ENCODE assay signal across 8 cellular contexts in genomic region chr6:170584181-170584953, GRCh38. TPM values are rescaled to one million over a fixed set of nuclear protein-coding genes. Genes with fewer than 3 reads are reported as not detected.
A peak's percentile ranks its signal among the peaks of the same experiment; 100 is the strongest.
DNase-seq lines count a peak whose midpoint lies in the region; TF ChIP-seq lines count a peak whose summit lies in the region.

Gene PDCD2 (minus strand): TSS chr6:170584637. CDS start chr6:170584581, 56 bp downstream.

- no peak for TF ChIP-seq RAD21 in neural cell (conservative IDR thresholded peaks at IDR 0.05)

- H3K27ac Mint-ChIP-seq in H9 = peak within 1 kb of the TSS; percentile 98 to 99 (median 99)

- H3K14ac ChIP-seq in H9 (ENCODE audit: insufficient read depth, low read length) = peak within 1 kb of the TSS; percentile 81

- H3K27me3 Mint-ChIP-seq in H9 (ENCODE audit: low read depth) = no peaks in the 10 kb centered on the region; the same call in 1 of the 2 replicates

- H3K23ac ChIP-seq in H9 (ENCODE audit: insufficient read length, low read depth, low read length) = no peak within 1 kb of the TSS

- H3K4ac ChIP-seq in H9 (ENCODE audit: low read depth, low read length) = no peak within 1 kb of the TSS

- DNase-seq in ELR (ENCODE audit: low read depth) (peak; percentile 96), H9 (peak; percentile 94), M059J (ENCODE audit: low read depth) (peak; percentile 93), SHP77 (lab: John Stamatoyannopoulos, UW) (peak; percentile 89 to 95), fibroblast of the conjunctiva (ENCODE audit: low read depth) (peak; percentile 79), stomach (peak; percentile 94)
- DNase-seq in activated effector memory CD4-positive, alpha-beta T cell treated with anti-CD3 and anti-CD28 coated beads, Interleukin-2, amount 50 U/mL, for 16 hours = peak; percentile 97

- no peak within 1 kb of the TSS for H2AK5ac ChIP-seq in H9 (ENCODE audit: insufficient read length, low read length)

- H2BK15ac ChIP-seq in H9 (ENCODE audit: low read depth, low read length) = no peak within 1 kb of the TSS

- H4K91ac ChIP-seq in H9 (ENCODE audit: insufficient read length, low read depth, low read length) = no peak within 1 kb of the TSS

- H2AFZ ChIP-seq in H9 (ENCODE audit: low read length) (no peak within 1 kb of the TSS), neural cell (ENCODE audit: low read depth, low read length) (peak within 1 kb of the TSS; percentile 99)

- no peak within 1 kb of the TSS for H3K56ac ChIP-seq in H9 (ENCODE audit: insufficient read length, low read depth, low read length)

- H2BK12ac ChIP-seq in H9 (ENCODE audit: insufficient read length, low read depth, low read length) = no peak within 1 kb of the TSS

- H3K9me3 Mint-ChIP-seq in H9 = peaks cover 1 to 3% of the 10 kb centered on the region in 2 experiments; a peak in 4 of 5 replicates

- intact Hi-C loops in stomach (cut with DNase I; ENCODE audit: low total_unique reads) = no loop called here

- H3K4me1 Mint-ChIP-seq in H9 = peaks cover 19 to 25% of the 10 kb centered on the region in 2 experiments

- no CpG with 5 or more reads among the region's 81 CpGs for WGBS in H9 (ENCODE audit: extremely low coverage, insufficient read length, low lambda C conversion rate)
- 0% methylated on average over 4 to 81 of the region's 81 CpGs for WGBS in stomach, 5 donors

- peaks cover 8% of the 10 kb centered on the region for H3K23me2 ChIP-seq in H9 (ENCODE audit: insufficient read length, low read depth, low read length, poor library complexity, severe bottlenecking)

- peak within 1 kb of the TSS; percentile 87 for H3K4me2 ChIP-seq in H9 (ENCODE audit: insufficient read depth, insufficient read length, low read length)
- peak within 1 kb of the TSS; percentile 99 for H3K4me2 ChIP-seq in neural cell (ENCODE audit: low read length)

- H3T11ph ChIP-seq in H9 (ENCODE audit: low read length) = no peak within 1 kb of the TSS

- peak within 1 kb of the TSS; percentile 27 for H3K18ac ChIP-seq in H9 (ENCODE audit: insufficient read length, low read depth, low read length)

- peak within 1 kb of the TSS; percentile 97 to 98 for H3K4me3 Mint-ChIP-seq in H9

- H3K4me1 ChIP-seq in H9 (ENCODE audit: insufficient read depth, low read length) (peaks cover 5% of the 10 kb centered on the region; the same call in 1 of the 2 replicates), stomach (peaks cover 15 to 28% (median 23%) of the 10 kb centered on the region in 4 donors)

- H3K27ac ChIP-seq in H9 (ENCODE audit: insufficient read length, low read depth, low read length) (peak within 1 kb of the TSS; percentile 65), neural cell (ENCODE audit: low read length) (peak within 1 kb of the TSS; percentile 83), stomach (peak within 1 kb of the TSS; percentile 86 to 96 (median 91))

- H2BK120ac ChIP-seq in H9 (ENCODE audit: low read depth, low read length, poor library complexity, severe bottlenecking) = no peak within 1 kb of the TSS

- no peak within 1 kb of the TSS for H2BK20ac ChIP-seq in H9 (ENCODE audit: low read depth, low read length, poor library complexity, severe bottlenecking)

- peaks cover 7% of the 10 kb centered on the region; the same call in 1 of the 2 replicates for H3K79me2 ChIP-seq in H9 (ENCODE audit: insufficient read depth, low read length)
- no peaks in the 10 kb centered on the region for H3K79me2 ChIP-seq in neural cell (replicated peaks; ENCODE audit: insufficient read depth, low read length)

- peak; percentile 57 for TF ChIP-seq EP300 in neural cell (conservative IDR thresholded peaks at IDR 0.05; ENCODE audit: poor library complexity, severe bottlenecking)
- TF ChIP-seq EP300 in stomach (IDR thresholded peaks at IDR 0.05) = no peak

- H4K5ac ChIP-seq in H9 (ENCODE audit: insufficient read length, low read depth, low read length) = no peak within 1 kb of the TSS

- H3K36me3 ChIP-seq in neural cell (ENCODE audit: insufficient read depth, low read length) = peaks cover 5% of the 10 kb centered on the region
- peaks cover 0 to 37% (median 36%) of the 10 kb centered on the region in 4 donors for H3K36me3 ChIP-seq in stomach

- no peaks in the 10 kb centered on the region for H3F3A ChIP-seq in neural cell (ENCODE audit: insufficient read depth, low read length, poor library complexity, severe bottlenecking)

- TF ChIP-seq POLR2A in stomach (IDR thresholded peaks at IDR 0.05) = no peak

- H3K9ac ChIP-seq in H9 (ENCODE audit: extremely low read depth, insufficient read length, low read length) (peak within 1 kb of the TSS; percentile 78), neural cell (ENCODE audit: low read length) (peak within 1 kb of the TSS; percentile 86)

- H3K27me3 ChIP-seq in H9 (ENCODE audit: insufficient read depth, low read length) (no peaks in the 10 kb centered on the region), neural cell (ENCODE audit: insufficient read depth, low read depth, low read length) (no peaks in the 10 kb centered on the region), stomach (no peaks in the 10 kb centered on the region)

- H3K79me1 ChIP-seq in H9 (ENCODE audit: insufficient read depth, low read depth, low read length, poor library complexity, severe bottlenecking) = peaks cover 3% of the 10 kb centered on the region

- H3K9me2 ChIP-seq in neural cell (ENCODE audit: insufficient read depth, low read length) = no peaks in the 10 kb centered on the region

- no peaks in the 10 kb centered on the region for H3K9me3 ChIP-seq in H9 (ENCODE audit: control insufficient read depth, low read depth, low read length)
- H3K9me3 ChIP-seq in neural cell (ENCODE audit: low read length) = no peaks in the 10 kb centered on the region
- H3K9me3 ChIP-seq in stomach = no peaks in the 10 kb centered on the region

- H4K20me1 ChIP-seq in H9 (ENCODE audit: control insufficient read depth, insufficient read depth, insufficient read length) (peaks cover 4% of the 10 kb centered on the region), neural cell (ENCODE audit: insufficient read depth) (no peaks in the 10 kb centered on the region)

- H3K4me3 ChIP-seq in neural cell (ENCODE audit: low read length) = peak within 1 kb of the TSS; percentile 87
- H3K4me3 ChIP-seq in stomach = peak within 1 kb of the TSS; percentile 87 to 98 (median 94)

- H3K36me3 Mint-ChIP-seq in H9 (ENCODE audit: insufficient read depth in 1 of 3, low read depth in 3 of 3) = peaks cover 20 to 42% (median 25%) of the 10 kb centered on the region in 3 experiments; a peak in 6 of 7 replicates

- TF ChIP-seq CTCF in H9 (conservative IDR thresholded peaks at IDR 0.05) (no peak), neural cell (IDR thresholded peaks at IDR 0.05; ENCODE audit: poor library complexity, severe bottlenecking) (no peak), stomach (IDR thresholded peaks at IDR 0.05) (no peak)

- H4K8ac ChIP-seq in H9 (replicated peaks; ENCODE audit: insufficient read length, low read depth, low read length) = no peak within 1 kb of the TSS

- H2BK5ac ChIP-seq in H9 (ENCODE audit: insufficient read length, low read length) = peak within 1 kb of the TSS; percentile 35

TF ChIP-seq in neural cell, 6 proteins besides CTCF, POLR2A, EP300 and RAD21:
- TF ChIP-seq, protein P1, sequence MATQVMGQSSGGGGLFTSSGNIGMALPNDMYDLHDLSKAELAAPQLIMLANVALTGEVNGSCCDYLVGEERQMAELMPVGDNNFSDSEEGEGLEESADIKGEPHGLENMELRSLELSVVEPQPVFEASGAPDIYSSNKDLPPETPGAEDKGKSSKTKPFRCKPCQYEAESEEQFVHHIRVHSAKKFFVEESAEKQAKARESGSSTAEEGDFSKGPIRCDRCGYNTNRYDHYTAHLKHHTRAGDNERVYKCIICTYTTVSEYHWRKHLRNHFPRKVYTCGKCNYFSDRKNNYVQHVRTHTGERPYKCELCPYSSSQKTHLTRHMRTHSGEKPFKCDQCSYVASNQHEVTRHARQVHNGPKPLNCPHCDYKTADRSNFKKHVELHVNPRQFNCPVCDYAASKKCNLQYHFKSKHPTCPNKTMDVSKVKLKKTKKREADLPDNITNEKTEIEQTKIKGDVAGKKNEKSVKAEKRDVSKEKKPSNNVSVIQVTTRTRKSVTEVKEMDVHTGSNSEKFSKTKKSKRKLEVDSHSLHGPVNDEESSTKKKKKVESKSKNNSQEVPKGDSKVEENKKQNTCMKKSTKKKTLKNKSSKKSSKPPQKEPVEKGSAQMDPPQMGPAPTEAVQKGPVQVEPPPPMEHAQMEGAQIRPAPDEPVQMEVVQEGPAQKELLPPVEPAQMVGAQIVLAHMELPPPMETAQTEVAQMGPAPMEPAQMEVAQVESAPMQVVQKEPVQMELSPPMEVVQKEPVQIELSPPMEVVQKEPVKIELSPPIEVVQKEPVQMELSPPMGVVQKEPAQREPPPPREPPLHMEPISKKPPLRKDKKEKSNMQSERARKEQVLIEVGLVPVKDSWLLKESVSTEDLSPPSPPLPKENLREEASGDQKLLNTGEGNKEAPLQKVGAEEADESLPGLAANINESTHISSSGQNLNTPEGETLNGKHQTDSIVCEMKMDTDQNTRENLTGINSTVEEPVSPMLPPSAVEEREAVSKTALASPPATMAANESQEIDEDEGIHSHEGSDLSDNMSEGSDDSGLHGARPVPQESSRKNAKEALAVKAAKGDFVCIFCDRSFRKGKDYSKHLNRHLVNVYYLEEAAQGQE (IDR thresholded peaks at IDR 0.05; ENCODE audit: borderline replicate concordance) = peak; percentile 52
- TF ChIP-seq EZH2 (IDR thresholded peaks at IDR 0.05; ENCODE audit: borderline replicate concordance, insufficient read depth, low read length, poor library complexity, severe bottlenecking) = no peak
- peak; percentile 81 for TF ChIP-seq POLR2AphosphoS5 (IDR thresholded peaks at IDR 0.05)
- TF ChIP-seq MXI1 (conservative IDR thresholded peaks at IDR 0.05; ENCODE audit: poor library complexity, severe bottlenecking) = peak; percentile 98
- peak; percentile 34 for TF ChIP-seq SMC3 (conservative IDR thresholded peaks at IDR 0.05; ENCODE audit: poor library complexity)
- peak; percentile 52 for TF ChIP-seq TAF1 (IDR thresholded peaks at IDR 0.05; ENCODE audit: low read depth)
TF ChIP-seq in neural cell: peak in this region for 5.

RNA-seq across cellular contexts. Expression of gene PDCD2, which starts in this region (rescaled TPM):
- total RNA-seq in H9 (2021) = 78.5 and 82.1 TPM in 2 replicates
- 114 and 126 TPM in 2 replicates for total RNA-seq in M059J (2014; rRNA removed; shearing (Covaris generic))
- polyA plus RNA-seq in neural cell = 132 and 139 TPM in 2 replicates
- polyA minus RNA-seq in neural cell = 70.4 and 79.0 TPM in 2 replicates
- 100 to 1,000 TPM in 1 of 5 donors, 10 to 100 TPM in 4; 38.2 to 209 (median 69.0) TPM for total RNA-seq in stomach
- 10 to 100 TPM; 54.2 to 73.2 (median 66.9) TPM for polyA plus RNA-seq in stomach

Comparison
In these comparisons a context has a peak if more than half of its experiments do, and no peak if none do; other contexts are left out.
1. Peak in every context shown above with its lines: DNase-seq, H3K4me3 ChIP-seq and H3K27ac ChIP-seq.